9 cellular contexts compared by ENCODE assay signal in genomic region chr9:19154135-19154612, GRCh38. TPM values are rescaled to one million over a fixed set of nuclear protein-coding genes. Genes with fewer than 3 reads are reported as not detected.
DNase-seq lines count a peak whose midpoint lies in the region; ATAC-seq, FAIRE-seq and TF ChIP-seq lines count a peak whose summit lies in the region.
"Had no signal": no experiment of that assay in that cellular context is flagged by ENCODE, and none has a peak within 500 bp of the region (broad histone marks: within the 10 kb centered on the region; RNA-seq: fewer than 3 reads in every experiment).

No MANE protein-coding gene starts in this region.

- no peak overlapping the region for H3K9ac ChIP-seq in kidney (ENCODE audit: low read length in 2 of 2)

- H3K36me3 ChIP-seq in kidney (ENCODE audit: control insufficient read depth in 1 of 2, insufficient read depth in 2 of 2, low read length in 2 of 2) (no peaks in the 10 kb centered on the region), urinary bladder (ENCODE audit: insufficient read depth) (no peaks in the 10 kb centered on the region)

- peak overlapping the region; percentile 93 for H3K27ac Mint-ChIP-seq in activated T-helper 17 cell treated with anti-CD3 and anti-CD28 coated beads, Interleukin-2, amount 50 U/mL, for 72 hours

- peak; percentile 11 to 36 for ATAC-seq in activated T-cell treated with anti-CD3 and anti-CD28 coated beads, Interleukin-2, amount 50 U/mL, for 4 hours
- peak; percentile 62 for ATAC-seq in activated T-helper 17 cell treated with anti-CD3 and anti-CD28 coated beads, Interleukin-2, amount 50 U/mL, for 72 hours (replicated peaks)
- no peak for ATAC-seq in HG02610 (IDR thresholded peaks at IDR 0.05; ENCODE audit: unreplicated experiment)

- no peak overlapping the region for H3K4me3 Mint-ChIP-seq in activated T-cell treated with anti-CD3 and anti-CD28 coated beads, Interleukin-2, amount 50 U/mL, for 4 hours
- H3K4me3 Mint-ChIP-seq in activated T-helper 17 cell treated with anti-CD3 and anti-CD28 coated beads, Interleukin-2, amount 50 U/mL, for 72 hours = peak overlapping the region; percentile 69

- H3K27ac ChIP-seq in kidney (ENCODE audit: low read depth in 2 of 2, low read length in 2 of 2) (peak overlapping the region; percentile 26 to 59), urinary bladder (ENCODE audit: low read depth) (peak overlapping the region; percentile 54)
- H3K27ac ChIP-seq: C4-2B had no signal

- no peak for DNase-seq in activated T-cell treated with anti-CD3 and anti-CD28 coated beads, Interleukin-2, amount 50 U/mL, for 4 hours
- DNase-seq in activated T-cell treated with anti-CD3 and anti-CD28 coated beads for 4 hours (no peak), kidney (no peak), NCI-H187 (lab: John Stamatoyannopoulos, UW) (no peak), DMS 273 (lab: John Stamatoyannopoulos, UW; ENCODE audit: unreplicated experiment) (no peak)

- H3K36me3 Mint-ChIP-seq in activated T-cell treated with anti-CD3 and anti-CD28 coated beads, Interleukin-2, amount 50 U/mL, for 4 hours (ENCODE audit: insufficient read depth) = no peaks in the 10 kb centered on the region
- H3K36me3 Mint-ChIP-seq in activated T-helper 17 cell treated with anti-CD3 and anti-CD28 coated beads, Interleukin-2, amount 50 U/mL, for 72 hours (ENCODE audit: low read depth) = peaks cover 8% of the 10 kb centered on the region

- intact Hi-C loops in kidney (cut with DNase I) = no loop called here

- no peak for FAIRE-seq in kidney (lab: Jason Lieb, UNC)

- no peak overlapping the region for H3K4me3 ChIP-seq in kidney (ENCODE audit: low read length in 2 of 2)
- no peak overlapping the region for H3K4me3 ChIP-seq in urinary bladder (ENCODE audit: low read depth, low read length)

- H3K4me1 ChIP-seq in kidney (ENCODE audit: control insufficient read depth in 1 of 2, insufficient read depth in 1 of 2, low read depth in 1 of 2, low read length in 2 of 2) = peaks cover 7 to 33% of the 10 kb centered on the region in 2 donors
- no peaks in the 10 kb centered on the region for H3K4me1 ChIP-seq in urinary bladder (ENCODE audit: insufficient read depth)

- TF ChIP-seq CTCF in kidney (IDR thresholded peaks at IDR 0.05; ENCODE audit: borderline replicate concordance, extremely low read depth, insufficient read depth) = no peak

- H3K9me3 ChIP-seq in kidney (ENCODE audit: control insufficient read depth in 1 of 2, low read length in 2 of 2) = no peaks in the 10 kb centered on the region

- 57% methylated on average over 5 of the region's 5 CpGs for WGBS in urinary bladder

- peaks cover 30% of the 10 kb centered on the region for H3K4me1 Mint-ChIP-seq in activated T-cell treated with anti-CD3 and anti-CD28 coated beads, Interleukin-2, amount 50 U/mL, for 4 hours (ENCODE audit: low read depth)
- peaks cover 23% of the 10 kb centered on the region for H3K4me1 Mint-ChIP-seq in activated T-helper 17 cell treated with anti-CD3 and anti-CD28 coated beads, Interleukin-2, amount 50 U/mL, for 72 hours

- H3K27me3 Mint-ChIP-seq in activated T-cell treated with anti-CD3 and anti-CD28 coated beads, Interleukin-2, amount 50 U/mL, for 4 hours (ENCODE audit: low read depth) = no peaks in the 10 kb centered on the region
- H3K27me3 Mint-ChIP-seq in activated T-helper 17 cell treated with anti-CD3 and anti-CD28 coated beads, Interleukin-2, amount 50 U/mL, for 72 hours = no peaks in the 10 kb centered on the region

- H3K9me3 Mint-ChIP-seq in activated T-cell treated with anti-CD3 and anti-CD28 coated beads, Interleukin-2, amount 50 U/mL, for 4 hours = no peaks in the 10 kb centered on the region
- no peaks in the 10 kb centered on the region for H3K9me3 Mint-ChIP-seq in activated T-helper 17 cell treated with anti-CD3 and anti-CD28 coated beads, Interleukin-2, amount 50 U/mL, for 72 hours

RNA-seq across cellular contexts. Expression of gene PLIN2, which starts 26.9 kb away (rescaled TPM):
- 10 to 100 TPM; 14.5 to 45.5 (median 38.4) TPM for total RNA-seq in activated T-cell treated with anti-CD3 and anti-CD28 coated beads, Interleukin-2, amount 50 U/mL, for 4 hours
- 100 to 1,000 TPM; 114 to 136 TPM for total RNA-seq in activated T-helper 17 cell treated with anti-CD3 and anti-CD28 coated beads, Interleukin-2, amount 50 U/mL, for 72 hours
- total RNA-seq in kidney (57.2 TPM), urinary bladder (73.6 TPM)
- polyA plus RNA-seq in kidney (ENCODE audit: insufficient read depth, low read depth, low replicate concordance) (308 TPM), urinary bladder (118 TPM)

RNA-seq across cellular contexts. Expression of gene HAUS6, which starts 51.5 kb away (rescaled TPM):
- 10 to 100 TPM; 17.4 to 30.6 (median 30.0) TPM for total RNA-seq in activated T-cell treated with anti-CD3 and anti-CD28 coated beads, Interleukin-2, amount 50 U/mL, for 4 hours
- total RNA-seq in activated T-helper 17 cell treated with anti-CD3 and anti-CD28 coated beads, Interleukin-2, amount 50 U/mL, for 72 hours = 10 to 100 TPM; 27.8 to 38.0 TPM
- total RNA-seq in kidney (7.8 TPM), urinary bladder (25.0 TPM)
- polyA plus RNA-seq in kidney (ENCODE audit: insufficient read depth, low read depth, low replicate concordance) (1.9 TPM), urinary bladder (5.6 TPM)
